ENCODE assay signal across 21 cellular contexts in the genomic region with DNA sequence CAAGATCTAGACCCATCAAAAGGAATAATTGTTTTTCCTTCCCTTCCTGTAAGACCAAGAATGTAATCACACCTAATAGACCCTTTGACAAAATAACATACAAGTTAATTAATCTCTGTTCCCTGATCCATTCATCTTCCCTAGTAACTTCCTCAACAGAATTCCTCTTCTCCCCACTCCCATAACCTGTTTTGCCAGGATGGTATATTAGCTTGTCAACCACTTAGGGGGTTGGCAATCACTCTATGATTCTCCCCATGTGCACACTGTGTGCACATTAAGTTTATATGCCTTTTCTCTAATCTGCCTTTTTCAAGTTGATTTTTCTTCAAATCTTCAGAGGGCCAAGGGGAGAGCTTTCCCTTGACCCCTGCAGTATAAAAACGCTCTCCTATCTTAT. TPM values are rescaled to one million over a fixed set of nuclear protein-coding genes. Genes with fewer than 3 reads are reported as not detected.
A peak's percentile ranks its signal among the peaks of the same experiment; 100 is the strongest.
DNase-seq lines count a peak whose midpoint lies in the region; ATAC-seq and TF ChIP-seq lines count a peak whose summit lies in the region.
"Had no signal": no experiment of that assay in that cellular context is flagged by ENCODE, and none has a peak within 500 bp of the region (broad histone marks: within the 10 kb centered on the region; RNA-seq: fewer than 3 reads in every experiment).

No MANE protein-coding gene starts in this region.

- DNase-seq in LNCaP clone FGC (ENCODE audit: low read depth) (peak; percentile 32), OCI-LY7 (ENCODE audit: low spot score) (no peak), coronary artery (ENCODE audit: low spot score) (no peak)
- no peak for DNase-seq in activated T-cell treated with anti-CD3 and anti-CD28 coated beads, Interleukin-2, amount 50 U/mL, for 1 hour
- DNase-seq: 8988T; ACHN; BE2C; C1 segment of cervical spinal cord; CD4-positive, alpha-beta memory T cell; CD8-positive, alpha-beta memory T cell; COR-L47; DMS 273 treated with DMSO at 0.1 percent for 48 hours; DMS153; DMS53; DMS79; DND-41; EL; GDM1 had no signal

- ATAC-seq in GM18868 (IDR thresholded peaks at IDR 0.05; ENCODE audit: unreplicated experiment) = no peak
- ATAC-seq: GM12878 had no signal

- POLR2A ChIA-PET in OCI-LY7 (lab: Charles Lee) = interaction anchor here (0.6 to 2.5 kb wide), 5 partner anchors 9 to 88 kb away, joined by 3 to 9 read pairs (median 3); no protein-coding TSS in a partner anchor

- H3K9me2 ChIP-seq in OCI-LY7 (ENCODE audit: insufficient read depth, low read length) = no peaks in the 10 kb centered on the region

- H3K4me2 ChIP-seq in OCI-LY7 (ENCODE audit: low read length) = no peak overlapping the region

- BruUV-seq in OCI-LY7 (replicated peaks; lab: Mats Ljungman, UMichigan) = no TSS peak

- H3K27ac ChIP-seq in OCI-LY7 (ENCODE audit: low read depth, low read length, poor library complexity, severe bottlenecking) = no peak overlapping the region
- no peak overlapping the region for H3K27ac ChIP-seq in coronary artery
- H3K27ac ChIP-seq: BLaER1 had no signal

- H3K4me1 ChIP-seq in OCI-LY7 (ENCODE audit: insufficient read depth, low read length, poor library complexity, severe bottlenecking) = peaks cover 34% of the 10 kb centered on the region

- intact Hi-C loops in OCI-LY7 (cut with micrococcal nuclease; ENCODE audit: unreplicated experiment) = loop anchor here (10.0 kb wide), 2 partner anchors 396 to 1876 kb away; a partner anchor contains a TSS

- no peaks in the 10 kb centered on the region for H4K20me1 ChIP-seq in OCI-LY7 (ENCODE audit: insufficient read depth, low read length)

- H2AFZ ChIP-seq in OCI-LY7 (ENCODE audit: low read length) = peak overlapping the region; percentile 91; the same call in 1 of the 2 replicates

- no peak for TF ChIP-seq CTCF in LNCaP clone FGC (IDR thresholded peaks at IDR 0.05; ENCODE audit: control insufficient read depth, extremely low read depth, insufficient read depth)
- no peak for TF ChIP-seq CTCF in OCI-LY7 (conservative IDR thresholded peaks at IDR 0.05; ENCODE audit: low read length)
- TF ChIP-seq CTCF in coronary artery (IDR thresholded peaks at IDR 0.05) = no peak

- H3K79me2 ChIP-seq in OCI-LY7 (ENCODE audit: insufficient read depth, low read depth, low read length) = peaks cover 17% of the 10 kb centered on the region

- H3K36me3 ChIP-seq in OCI-LY7 (ENCODE audit: insufficient read depth, low read length) = no peaks in the 10 kb centered on the region
- H3K36me3 ChIP-seq: BE2C, BLaER1 had no signal

- no peak overlapping the region for H3K4me3 ChIP-seq in LNCaP clone FGC (ENCODE audit: low read depth, low read length)
- H3K4me3 ChIP-seq in OCI-LY7 (ENCODE audit: low read depth, low read length, poor library complexity, severe bottlenecking) = no peak overlapping the region
- H3K4me3 ChIP-seq in coronary artery = no peak overlapping the region
- H3K4me3 ChIP-seq: BLaER1, GM12878 had no signal

- CTCF ChIA-PET in OCI-LY7 (lab: Charles Lee; ENCODE audit: unreplicated experiment) = no interaction called here

- no peaks in the 10 kb centered on the region for H3K9me3 ChIP-seq in OCI-LY7 (ENCODE audit: low read length)
- H3K9me3 ChIP-seq: BE2C, BLaER1 had no signal

RNA-seq across cellular contexts. Expression of a gene that starts 2.7 kb away (rescaled TPM):
- total RNA-seq in OCI-LY7 (2014; rRNA removed; shearing (Covaris generic)) = 55.6 and 58.6 TPM in 2 replicates
- total RNA-seq in OCI-LY7 (2022) = 87.9 and 92.0 TPM in 2 replicates
